8 cellular contexts compared by ENCODE assay signal in genomic region chr16:89505204-89506112, GRCh38. TPM values are rescaled to one million over a fixed set of nuclear protein-coding genes. Genes with fewer than 3 reads are reported as not detected.
DNase-seq lines count a peak whose midpoint lies in the region; ATAC-seq and TF ChIP-seq lines count a peak whose summit lies in the region.

No MANE protein-coding gene starts in this region.

- no peaks in the 10 kb centered on the region for H3K27me3 ChIP-seq in OCI-LY3 (ENCODE audit: low read depth, low read length)

- H3K9me3 ChIP-seq in OCI-LY3 (ENCODE audit: insufficient read depth, low read length): no peaks in the 10 kb centered on the region

- peaks cover 2% of the 10 kb centered on the region for H3K36me3 ChIP-seq in OCI-LY3 (replicated peaks; ENCODE audit: low read depth, low read length)

- CTCF ChIA-PET in GM10248 (lab: Yijun Ruan, JAX): no interaction called here

- peak overlapping the region; percentile 75 for H3K4me3 ChIP-seq in OCI-LY3 (ENCODE audit: low read length)
- H3K4me3 ChIP-seq in fibroblast of pulmonary artery (replicated peaks; ENCODE audit: low read depth, low read length): no peak overlapping the region

- no peaks in the 10 kb centered on the region for H3K36me3 Mint-ChIP-seq in activated T-cell treated with anti-CD3 and anti-CD28 coated beads, Interleukin-2, amount 50 U/mL, for 4 hours (ENCODE audit: insufficient read depth)

- peak; percentile 81 for DNase-seq in GM10248 (ENCODE audit: extremely low spot score)
- peak; percentile 86 for DNase-seq in activated T-cell treated with anti-CD3 and anti-CD28 coated beads, Interleukin-2, amount 50 U/mL, for 4 hours
- peak; percentile 96 for DNase-seq in fibroblast of pulmonary artery (ENCODE audit: low read depth)
- peak; percentile 93 for DNase-seq in omental fat pad (ENCODE audit: low spot score)
- DNase-seq in stromal cell of bone marrow (ENCODE audit: low read depth): peak; percentile 81

- peaks cover 4% of the 10 kb centered on the region; the same call in 1 of the 2 replicates for H4K20me1 ChIP-seq in OCI-LY3 (ENCODE audit: insufficient read depth, low read length)

- POLR2A ChIA-PET in GM10248 (lab: Yijun Ruan, JAX): interaction anchor here (0.7 kb wide), 1 partner anchor 79 kb away, joined by 5 read pairs; no protein-coding TSS in a partner anchor

- no peaks in the 10 kb centered on the region for H3K9me3 Mint-ChIP-seq in activated T-cell treated with anti-CD3 and anti-CD28 coated beads, Interleukin-2, amount 50 U/mL, for 4 hours

- peak overlapping the region; percentile 61 for H3K9ac ChIP-seq in OCI-LY3 (ENCODE audit: low read length)

- peak overlapping the region; percentile 68 for H3K4me3 Mint-ChIP-seq in activated T-cell treated with anti-CD3 and anti-CD28 coated beads, Interleukin-2, amount 50 U/mL, for 4 hours

- H3K27ac ChIP-seq in OCI-LY3 (ENCODE audit: low read length): peak overlapping the region; percentile 57

- H3K4me1 Mint-ChIP-seq in activated T-cell treated with anti-CD3 and anti-CD28 coated beads, Interleukin-2, amount 50 U/mL, for 4 hours (ENCODE audit: low read depth): peaks cover 32% of the 10 kb centered on the region

- peak overlapping the region; percentile 72; the same call in 1 of the 2 replicates for H2AFZ ChIP-seq in OCI-LY3 (ENCODE audit: low read depth, low read length)

- peak overlapping the region; percentile 94 for H3K4me2 ChIP-seq in OCI-LY3 (ENCODE audit: low read length)

- peaks cover 36% of the 10 kb centered on the region for H3K79me2 ChIP-seq in OCI-LY3 (ENCODE audit: low read length)

- ATAC-seq in HG02759 (IDR thresholded peaks at IDR 0.05; ENCODE audit: unreplicated experiment) (peak; percentile 59), omental fat pad (ENCODE audit: low FRiP score) (peak; percentile 32), HG03039 (IDR thresholded peaks at IDR 0.05; ENCODE audit: unreplicated experiment) (no peak)
- peak; percentile 58 to 62 for ATAC-seq in activated T-cell treated with anti-CD3 and anti-CD28 coated beads, Interleukin-2, amount 50 U/mL, for 4 hours

- H3K27me3 Mint-ChIP-seq in activated T-cell treated with anti-CD3 and anti-CD28 coated beads, Interleukin-2, amount 50 U/mL, for 4 hours (ENCODE audit: low read depth): no peaks in the 10 kb centered on the region

- H3K4me1 ChIP-seq in OCI-LY3 (ENCODE audit: low read length): peaks cover 28% of the 10 kb centered on the region

- TF ChIP-seq CTCF in GM10248 (IDR thresholded peaks at IDR 0.05; ENCODE audit: control extremely low read depth, extremely low read depth, low read depth, missing control alignments) (no peak), OCI-LY3 (IDR thresholded peaks at IDR 0.05; ENCODE audit: low read depth, low read length) (no peak), fibroblast of pulmonary artery (IDR thresholded peaks at IDR 0.05; ENCODE audit: low read length, missing control alignments) (no peak), omental fat pad (IDR thresholded peaks at IDR 0.05) (no peak)

RNA-seq across cellular contexts. Expression of gene SPG7, which starts 2.7 kb away (rescaled TPM):
- 10 to 100 TPM; 76.1 to 88.4 (median 78.5) TPM for total RNA-seq in activated T-cell treated with anti-CD3 and anti-CD28 coated beads, Interleukin-2, amount 50 U/mL, for 4 hours
- 100 to 1,000 TPM in 1 of 4 donors, 10 to 100 TPM in 3; 68.6 to 125 (median 74.8) TPM for total RNA-seq in omental fat pad

RNA-seq across cellular contexts. Expression of gene ANKRD11, which starts 15.1 kb away (rescaled TPM):
- 100 to 1,000 TPM; 153 to 181 (median 162) TPM for total RNA-seq in activated T-cell treated with anti-CD3 and anti-CD28 coated beads, Interleukin-2, amount 50 U/mL, for 4 hours
- 100 to 1,000 TPM in 1 of 4 donors, 10 to 100 TPM in 3; 49.8 to 114 (median 82.2) TPM for total RNA-seq in omental fat pad

RNA-seq across cellular contexts. Expression of gene RPL13, which starts 55.0 kb away (rescaled TPM):
- total RNA-seq in activated T-cell treated with anti-CD3 and anti-CD28 coated beads, Interleukin-2, amount 50 U/mL, for 4 hours: 1,000 to 10,000 TPM; 3,320 to 3,425 (median 3,389) TPM
- total RNA-seq in omental fat pad: 1,000 to 10,000 TPM; 4,137 to 5,837 (median 4,637) TPM
